In genomic region chr17:47254403-47254943, GRCh38 we compare ENCODE assay signal across 8 cellular contexts. TPM values are rescaled to one million over a fixed set of nuclear protein-coding genes. Genes with fewer than 3 reads are reported as not detected.
DNase-seq lines count a peak whose midpoint lies in the region; ATAC-seq, FAIRE-seq and TF ChIP-seq lines count a peak whose summit lies in the region.

No MANE protein-coding gene starts in this region.

- DNase-seq in GM20000 (ENCODE audit: low spot score) (peak; percentile 37), SJSA1 (ENCODE audit: low read depth in 1 of 2, low spot score in 2 of 2) (no peak), fibroblast of villous mesenchyme (ENCODE audit: low read depth) (no peak), skeletal muscle cell (ENCODE audit: low read depth) (no peak), islet precursor cell (no peak), H54 (ENCODE audit: insufficient read length, low spot score) (no peak)

- no peaks in the 10 kb centered on the region for H3K9me3 ChIP-seq in SJSA1 (replicated peaks)

- TF ChIP-seq CTCF in GM20000 (IDR thresholded peaks at IDR 0.05; ENCODE audit: extremely low read depth, missing control alignments): no peak
- no peak for TF ChIP-seq CTCF in fibroblast of villous mesenchyme (IDR thresholded peaks at IDR 0.05; ENCODE audit: insufficient read depth, low read depth, low read length)

- H3K27me3 ChIP-seq in SJSA1 (replicated peaks): no peaks in the 10 kb centered on the region

- TF ChIP-seq POLR2A in H54 (IDR thresholded peaks at IDR 0.05; ENCODE audit: low read depth, low read length): no peak

- no peak for FAIRE-seq in H54 (lab: Jason Lieb, UNC)

- H3K4me1 ChIP-seq in SJSA1 (replicated peaks): peaks cover 55% of the 10 kb centered on the region

- peaks cover 37% of the 10 kb centered on the region for H3K36me3 ChIP-seq in SJSA1

- peak overlapping the region; percentile 93 for H3K27ac ChIP-seq in SJSA1

- no peak for ATAC-seq in GM18520 (IDR thresholded peaks at IDR 0.05; ENCODE audit: unreplicated experiment)
- no peak for ATAC-seq in GM21786 (IDR thresholded peaks at IDR 0.05; ENCODE audit: unreplicated experiment)

- H3K4me3 ChIP-seq in SJSA1 (peak overlapping the region; percentile 97), fibroblast of villous mesenchyme (ENCODE audit: low read depth, low read length) (peak overlapping the region; percentile 75), skeletal muscle cell (ENCODE audit: low read depth, low read length) (peak overlapping the region; percentile 79)

RNA-seq across cellular contexts. Expression of gene ITGB3, which starts 0.8 kb away (rescaled TPM):
- 164 and 202 TPM in 2 replicates for total RNA-seq in SJSA1 (2014; rRNA removed; shearing (Covaris generic))
- 79.9 and 95.0 TPM in 2 replicates for total RNA-seq in fibroblast of villous mesenchyme

RNA-seq across cellular contexts. Expression of gene MYL4, which starts 45.3 kb away (rescaled TPM):
- 2.2 TPM in 1 of 2 replicates, not detected in the other for total RNA-seq in SJSA1 (2014; rRNA removed; shearing (Covaris generic))
- not detected in 2 replicates for total RNA-seq in fibroblast of villous mesenchyme
